Comparison of ENCODE assay signal across 17 cellular contexts in the genomic region with DNA sequence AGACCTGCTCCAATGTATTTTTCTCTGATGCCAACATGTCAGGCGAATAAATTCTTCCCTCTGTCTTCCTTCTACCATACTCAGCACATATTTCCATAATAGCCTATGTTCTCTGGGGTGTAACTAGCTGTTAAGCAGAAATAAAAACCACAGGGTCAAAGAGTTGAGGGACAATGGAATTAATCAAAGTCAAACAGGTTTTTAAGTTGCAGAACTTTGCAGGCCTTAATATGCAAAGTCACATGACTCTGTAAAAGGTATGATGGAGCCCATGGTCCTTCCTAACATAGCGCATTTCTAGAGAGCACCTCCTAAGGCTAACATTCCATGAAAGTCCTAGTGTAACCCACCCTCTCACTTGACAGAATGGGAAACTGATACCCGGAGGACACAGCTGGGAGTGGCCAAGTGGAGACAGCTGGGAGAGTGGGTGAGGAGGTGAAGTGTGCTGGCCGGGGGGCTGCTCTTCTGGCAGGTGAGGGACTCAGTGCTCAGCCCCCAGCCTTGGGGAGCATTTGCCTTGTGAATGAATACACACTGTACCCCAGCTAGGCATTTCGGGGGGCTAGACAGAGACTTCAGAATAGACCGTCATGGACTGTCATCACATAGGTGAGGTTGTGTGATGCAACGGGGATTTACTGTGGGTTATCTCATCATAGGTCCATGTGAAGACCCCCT. TPM values are rescaled to one million over a fixed set of nuclear protein-coding genes. Genes with fewer than 3 reads are reported as not detected.
DNase-seq lines count a peak whose midpoint lies in the region; ATAC-seq, FAIRE-seq and TF ChIP-seq lines count a peak whose summit lies in the region.
"Had no signal": no experiment of that assay in that cellular context is flagged by ENCODE, and none has a peak within 500 bp of the region (broad histone marks: within the 10 kb centered on the region; RNA-seq: fewer than 3 reads in every experiment).

No MANE protein-coding gene starts in this region.

- H3K27me3 Mint-ChIP-seq in T-helper 17 cell, result peaks cover 37% of the 10 kb centered on the region
- peaks cover 11 to 15% of the 10 kb centered on the region in 2 donors for H3K27me3 Mint-ChIP-seq in natural killer cell (ENCODE audit: low read depth in 2 of 2)
- peaks cover 27% of the 10 kb centered on the region for H3K27me3 Mint-ChIP-seq in type B pancreatic cell

- H3K9me3 Mint-ChIP-seq in natural killer cell (peaks cover 4 to 6% of the 10 kb centered on the region in 2 donors), type B pancreatic cell (peaks cover 12% of the 10 kb centered on the region)

- WGBS in hepatocyte (ENCODE audit: low lambda C conversion rate, missing lambda C conversion rate), result 90% methylated on average over 7 of the region's 7 CpGs

- H3K36me3 Mint-ChIP-seq in T-helper 17 cell (ENCODE audit: low read depth) (no peaks in the 10 kb centered on the region), natural killer cell (peaks cover 8% of the 10 kb centered on the region), type B pancreatic cell (peaks cover 4% of the 10 kb centered on the region)

- TF ChIP-seq POLR2A in GM12891 (IDR thresholded peaks at IDR 0.05; ENCODE audit: low read depth, low read length), result no peak

- H3K4me2 ChIP-seq in hepatocyte, result no peak overlapping the region
- H3K4me2 ChIP-seq: KMS-11 had no signal

- H3K4me3 ChIP-seq in H7 (ENCODE audit: insufficient read depth, low read depth, low read length) (no peak overlapping the region), hepatocyte (no peak overlapping the region)
- H3K4me3 ChIP-seq: HAP-1, Peyer's patch had no signal

- no peak overlapping the region for H3K27ac ChIP-seq in hepatocyte
- H3K27ac ChIP-seq: C4-2B, KMS-11, Peyer's patch had no signal

- H2AFZ ChIP-seq in hepatocyte, result no peak overlapping the region

- H3K79me2 ChIP-seq in hepatocyte, result no peaks in the 10 kb centered on the region

- no peaks in the 10 kb centered on the region for H3K36me3 ChIP-seq in H7 (replicated peaks; ENCODE audit: control insufficient read depth, insufficient read depth, low read length)
- no peaks in the 10 kb centered on the region for H3K36me3 ChIP-seq in hepatocyte (replicated peaks; ENCODE audit: insufficient read depth, low read depth)
- H3K36me3 ChIP-seq: HAP-1, Peyer's patch had no signal

- DNase-seq in H7 (peak; percentile 9), T-helper 17 cell (no peak), natural killer cell (no peak), type B pancreatic cell (ENCODE audit: extremely low spot score, unreplicated experiment) (no peak), hepatocyte (ENCODE audit: low spot score) (no peak), GM12891 (ENCODE audit: insufficient read length, low spot score) (no peak), NCI-H1694 (lab: John Stamatoyannopoulos, UW) (no peak)
- DNase-seq: ACHN, DMS79, NCI-H187 treated with DMSO at 0.1 percent for 48 hours, NCI-H69, Right ventricle myocardium superior had no signal

- H3K9me3 ChIP-seq in T-helper 17 cell (ENCODE audit: control insufficient read depth, low read length, poor library complexity, severe bottlenecking), result peaks cover 2% of the 10 kb centered on the region
- H3K9me3 ChIP-seq in hepatocyte (ENCODE audit: low read depth), result no peaks in the 10 kb centered on the region
- H3K9me3 ChIP-seq: HAP-1, Peyer's patch had no signal

- H3K4me3 Mint-ChIP-seq in T-helper 17 cell (no peak overlapping the region), natural killer cell (no peak overlapping the region), type B pancreatic cell (no peak overlapping the region)

- no peak for ATAC-seq in T-helper 17 cell
- no peak for ATAC-seq in natural killer cell

- H4K20me1 ChIP-seq in hepatocyte (ENCODE audit: insufficient read depth, poor library complexity, severe bottlenecking), result no peaks in the 10 kb centered on the region

- H3K27ac Mint-ChIP-seq in T-helper 17 cell, result peak overlapping the region; percentile 24
- H3K27ac Mint-ChIP-seq in natural killer cell, result peak overlapping the region; percentile 16 to 46
- peak overlapping the region; percentile 30 for H3K27ac Mint-ChIP-seq in type B pancreatic cell

- peaks cover 8% of the 10 kb centered on the region for H3K4me1 Mint-ChIP-seq in T-helper 17 cell
- peaks cover 13 to 15% of the 10 kb centered on the region in 2 donors for H3K4me1 Mint-ChIP-seq in natural killer cell
- no peaks in the 10 kb centered on the region for H3K4me1 Mint-ChIP-seq in type B pancreatic cell (ENCODE audit: unreplicated experiment)

- H3K9me2 ChIP-seq in hepatocyte (replicated peaks; ENCODE audit: insufficient read depth), result no peaks in the 10 kb centered on the region

- intact Hi-C loops in natural killer cell (cut with micrococcal nuclease), result no loop called here

- no peaks in the 10 kb centered on the region for H3K4me1 ChIP-seq in hepatocyte (ENCODE audit: insufficient read depth)
- H3K4me1 ChIP-seq: HAP-1, Peyer's patch had no signal

- H3K27me3 ChIP-seq in H7 (ENCODE audit: control insufficient read depth, insufficient read depth, low read length), result no peaks in the 10 kb centered on the region; the same call in 1 of the 2 replicates
- peaks cover 8% of the 10 kb centered on the region for H3K27me3 ChIP-seq in hepatocyte
- H3K27me3 ChIP-seq: Peyer's patch had no signal

- TF ChIP-seq CTCF in natural killer cell (IDR thresholded peaks at IDR 0.05) (no peak), type B pancreatic cell (conservative IDR thresholded peaks at IDR 0.05) (no peak), hepatocyte (IDR thresholded peaks at IDR 0.05; ENCODE audit: poor library complexity) (no peak)

- FAIRE-seq in GM12891 (lab: Jason Lieb, UNC), result no peak

TF ChIP-seq in GM12891, 5 proteins besides CTCF, POLR2A, EP300 and RAD21:
- TF ChIP-seq SPI1 (IDR thresholded peaks at IDR 0.05; ENCODE audit: low read depth, low read length), result no peak
- no peak for TF ChIP-seq POLR2AphosphoS5 (IDR thresholded peaks at IDR 0.05; ENCODE audit: low read depth, low read length)

RNA-seq across cellular contexts. Expression of gene SORCS2, which starts 8.4 kb away (rescaled TPM):
- total RNA-seq in H7 (2014; rRNA removed; shearing (Covaris generic)), result 2.0 and 4.9 TPM in 2 replicates
- total RNA-seq in T-helper 17 cell (not detected), natural killer cell (1 to 10 TPM; 1.2 to 2.5 (median 1.4) TPM), type B pancreatic cell (ENCODE audit: low replicate concordance) (13.4 and 24.0 TPM in 2 replicates), hepatocyte (1.6 and 2.4 TPM in 2 replicates)
- 1.1 and 4.8 TPM in 2 replicates for polyA plus RNA-seq in hepatocyte
- polyA plus RNA-seq in GM12891 (2012; ENCODE audit: low read depth, missing spikeins), result 0.01 TPM
- total RNA-seq: HT-29 had no signal
